In the genomic region with DNA sequence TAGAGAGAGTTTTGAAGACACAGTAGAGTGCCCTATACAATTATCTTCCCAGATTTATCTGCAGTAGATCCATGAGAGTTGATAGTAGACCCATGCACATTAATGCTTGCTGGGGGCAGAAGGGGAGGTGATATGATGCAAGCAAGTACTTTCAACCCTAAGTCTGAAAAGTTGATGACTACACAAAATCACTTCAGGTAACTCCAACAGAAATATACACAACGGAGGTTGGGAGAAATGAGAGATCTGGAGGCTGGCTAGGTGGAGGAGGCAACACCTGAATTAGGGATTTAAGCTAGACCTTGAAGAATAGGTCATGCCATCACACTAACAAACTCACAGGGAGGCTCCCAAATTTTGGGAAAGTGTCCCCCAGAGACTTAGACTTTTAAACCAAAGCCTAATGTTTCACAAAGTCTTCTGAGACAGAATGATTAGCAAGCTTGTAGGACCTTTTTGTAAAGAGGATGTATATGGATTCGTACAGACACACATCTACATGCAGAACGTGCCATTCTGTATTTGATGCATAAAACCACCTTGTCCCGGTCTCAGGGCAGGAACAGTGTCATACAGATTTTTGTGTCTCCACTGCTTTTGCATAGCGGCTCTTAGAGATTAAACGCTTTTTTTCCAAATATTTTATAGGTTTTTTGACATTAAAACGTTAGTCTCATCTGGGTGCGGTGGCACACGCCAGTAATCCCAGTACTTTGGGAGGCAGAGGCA, we compare ENCODE assay signal across 10 cellular contexts. TPM values are rescaled to one million over a fixed set of nuclear protein-coding genes. Genes with fewer than 3 reads are reported as not detected.
DNase-seq lines count a peak whose midpoint lies in the region; ATAC-seq lines count a peak whose summit lies in the region.
"Had no signal": no experiment of that assay in that cellular context is flagged by ENCODE, and none has a peak within 500 bp of the region (broad histone marks: within the 10 kb centered on the region; RNA-seq: fewer than 3 reads in every experiment).

No MANE protein-coding gene starts in this region.

- H3K4me1 Mint-ChIP-seq in stimulated activated memory B cell treated with anti-CD40 and anti-IgM and Interleukin-4, amounts not matched to agents 10 μg/mL and 1 μg/mL and 100 μg/mL, for 72 hours, result peaks cover 50% of the 10 kb centered on the region

- peaks cover 4% of the 10 kb centered on the region; the same call in 1 of the 2 replicates for H3K36me3 ChIP-seq in SJCRH30
- peaks cover 6% of the 10 kb centered on the region for H3K36me3 ChIP-seq in iPS-15b (ENCODE audit: control insufficient read depth, insufficient read depth, low read length)
- H3K36me3 ChIP-seq: pancreas had no signal

- H3K27me3 ChIP-seq in SJCRH30 (no peaks in the 10 kb centered on the region), iPS-15b (ENCODE audit: control insufficient read depth, insufficient read depth, low read length) (no peaks in the 10 kb centered on the region)
- H3K27me3 ChIP-seq: pancreas had no signal

- ATAC-seq in stimulated activated memory B cell treated with anti-CD40 and anti-IgM and Interleukin-4, amounts not matched to agents 10 μg/mL and 1 μg/mL and 100 μg/mL, for 72 hours, result no peak
- no peak for ATAC-seq in GM18519 (IDR thresholded peaks at IDR 0.05; ENCODE audit: low FRiP score, unreplicated experiment)

- H3K27ac Mint-ChIP-seq in stimulated activated memory B cell treated with anti-CD40 and anti-IgM and Interleukin-4, amounts not matched to agents 10 μg/mL and 1 μg/mL and 100 μg/mL, for 72 hours, result peak overlapping the region; percentile 89

- DNase-seq in DMS53 (lab: John Stamatoyannopoulos, UW) (peak; percentile 34), DMS53 treated with DMSO at 0.1 percent for 48 hours (lab: John Stamatoyannopoulos, UW; ENCODE audit: unreplicated experiment) (no peak), SJCRH30 (no peak), cerebellar cortex (ENCODE audit: low spot score) (no peak), Kasumi-1 (lab: John Stamatoyannopoulos, UW) (no peak)

- peaks cover 13% of the 10 kb centered on the region for H3K36me3 Mint-ChIP-seq in stimulated activated memory B cell treated with anti-CD40 and anti-IgM and Interleukin-4, amounts not matched to agents 10 μg/mL and 1 μg/mL and 100 μg/mL, for 72 hours

- H3K9me3 Mint-ChIP-seq in stimulated activated memory B cell treated with anti-CD40 and anti-IgM and Interleukin-4, amounts not matched to agents 10 μg/mL and 1 μg/mL and 100 μg/mL, for 72 hours, result no peaks in the 10 kb centered on the region

- H3K9ac ChIP-seq in iPS-15b (ENCODE audit: low read depth, low read length), result no peak overlapping the region

- peak overlapping the region; percentile 83 for H3K4me3 ChIP-seq in SJCRH30
- H3K4me3 ChIP-seq in iPS-15b (ENCODE audit: low read depth, low read length), result peak overlapping the region; percentile 95

- H3K9me3 ChIP-seq in SJCRH30 (replicated peaks) (no peaks in the 10 kb centered on the region), iPS-15b (ENCODE audit: control insufficient read depth, insufficient read depth, low read length) (no peaks in the 10 kb centered on the region)
- H3K9me3 ChIP-seq: pancreas had no signal

- H3K4me1 ChIP-seq in SJCRH30 (peaks cover 16% of the 10 kb centered on the region), iPS-15b (ENCODE audit: control insufficient read depth, insufficient read depth, low read length) (peaks cover 8% of the 10 kb centered on the region)

- peak overlapping the region; percentile 99 for H3K4me3 Mint-ChIP-seq in stimulated activated memory B cell treated with anti-CD40 and anti-IgM and Interleukin-4, amounts not matched to agents 10 μg/mL and 1 μg/mL and 100 μg/mL, for 72 hours

- H3K27me3 Mint-ChIP-seq in stimulated activated memory B cell treated with anti-CD40 and anti-IgM and Interleukin-4, amounts not matched to agents 10 μg/mL and 1 μg/mL and 100 μg/mL, for 72 hours, result no peaks in the 10 kb centered on the region

- H3K27ac ChIP-seq in SJCRH30, result no peak overlapping the region

RNA-seq across cellular contexts. Expression of a gene that starts 0.9 kb away (rescaled TPM):
- 50.1 and 61.1 TPM in 2 replicates for total RNA-seq in SJCRH30 (2014; rRNA removed; shearing (Covaris generic))

RNA-seq across cellular contexts. Expression of a gene that starts 43.8 kb away (rescaled TPM):
- not detected in 2 replicates for total RNA-seq in SJCRH30 (2014; rRNA removed; shearing (Covaris generic))
- total RNA-seq: A172, pancreas had no signal

RNA-seq across cellular contexts. Expression of a gene that starts 47.9 kb away (rescaled TPM):
- total RNA-seq in SJCRH30 (2014; rRNA removed; shearing (Covaris generic)), result 42.3 and 44.1 TPM in 2 replicates
